Comparison of ENCODE assay signal across 2 cellular contexts in the genomic region with DNA sequence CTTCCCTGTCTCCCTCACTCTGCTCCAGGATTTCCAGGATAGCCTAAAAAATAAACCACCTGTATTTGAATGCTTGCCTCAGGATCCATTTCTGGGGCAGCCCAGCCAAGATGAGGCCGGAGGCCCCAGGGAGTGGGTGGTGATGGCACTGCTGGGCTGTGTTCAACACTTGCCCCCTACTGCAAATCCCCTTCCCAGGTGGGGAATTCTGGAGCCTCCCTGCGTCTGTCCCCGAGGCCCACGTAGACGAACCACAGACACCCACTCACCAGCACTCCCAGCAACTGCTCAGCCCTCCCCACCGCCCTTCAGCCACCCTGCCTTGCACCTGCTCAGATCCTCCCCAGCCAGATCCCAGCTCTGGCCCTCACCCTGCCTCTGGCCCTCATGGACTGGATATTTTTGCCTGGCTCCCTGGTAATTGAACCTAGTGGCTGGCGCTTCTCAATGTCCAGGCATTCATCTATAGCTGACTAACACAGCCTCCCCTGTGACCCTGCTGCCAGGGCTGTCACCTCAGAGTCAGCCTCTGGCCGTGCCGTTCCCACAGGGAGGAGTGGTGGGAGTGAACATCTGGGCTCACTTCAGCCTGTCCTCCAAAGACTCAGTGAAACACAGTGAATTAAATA.
TF ChIP-seq lines count a peak whose summit lies in the region.

No MANE protein-coding gene starts in this region.

TF ChIP-seq in SK-N-SH, 30 proteins besides CTCF, POLR2A, EP300 and RAD21 (continued from another document):
- TF ChIP-seq GATA2 (CRISPR knock-in tag; IDR thresholded peaks at IDR 0.05), result no peak

TF ChIP-seq in SK-N-SH treated with all-trans-retinoic acid at 6 μM for 48 hours, 23 proteins besides CTCF, POLR2A, EP300 and RAD21 (continued from another document):
- TF ChIP-seq, protein P1, sequence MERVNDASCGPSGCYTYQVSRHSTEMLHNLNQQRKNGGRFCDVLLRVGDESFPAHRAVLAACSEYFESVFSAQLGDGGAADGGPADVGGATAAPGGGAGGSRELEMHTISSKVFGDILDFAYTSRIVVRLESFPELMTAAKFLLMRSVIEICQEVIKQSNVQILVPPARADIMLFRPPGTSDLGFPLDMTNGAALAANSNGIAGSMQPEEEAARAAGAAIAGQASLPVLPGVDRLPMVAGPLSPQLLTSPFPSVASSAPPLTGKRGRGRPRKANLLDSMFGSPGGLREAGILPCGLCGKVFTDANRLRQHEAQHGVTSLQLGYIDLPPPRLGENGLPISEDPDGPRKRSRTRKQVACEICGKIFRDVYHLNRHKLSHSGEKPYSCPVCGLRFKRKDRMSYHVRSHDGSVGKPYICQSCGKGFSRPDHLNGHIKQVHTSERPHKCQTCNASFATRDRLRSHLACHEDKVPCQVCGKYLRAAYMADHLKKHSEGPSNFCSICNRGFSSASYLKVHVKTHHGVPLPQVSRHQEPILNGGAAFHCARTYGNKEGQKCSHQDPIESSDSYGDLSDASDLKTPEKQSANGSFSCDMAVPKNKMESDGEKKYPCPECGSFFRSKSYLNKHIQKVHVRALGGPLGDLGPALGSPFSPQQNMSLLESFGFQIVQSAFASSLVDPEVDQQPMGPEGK (CRISPR knock-in tag; IDR thresholded peaks at IDR 0.05; ENCODE audit: borderline replicate concordance), result no peak
- TF ChIP-seq ZNF70 (CRISPR knock-in tag; IDR thresholded peaks at IDR 0.05), result no peak
